Comparison of ENCODE assay signal across 37 cellular contexts in genomic region chr18:78309945-78310344, GRCh38.
"Had no signal": no experiment of that assay in that cellular context is flagged by ENCODE, and none has a peak within 500 bp of the region (broad histone marks: within the 10 kb centered on the region; RNA-seq: fewer than 3 reads in every experiment).

No MANE protein-coding gene starts in this region.

- H3K4me3 ChIP-seq: adrenal gland, body of pancreas, breast epithelium had no signal

- H3K27me3 Mint-ChIP-seq: activated B cell treated with CpG ODN at 0.5 μM for 24 hours; activated CD4-positive, alpha-beta T cell treated with anti-CD3 and anti-CD28 coated beads, Interleukin-2, amount 10 ng/mL, durations not matched to agents 24 days and 14 days; activated CD8-positive, alpha-beta T cell treated with anti-CD3 and anti-CD28 coated beads for 36 hours; activated T-helper 17 cell treated with anti-CD3 and anti-CD28 coated beads, Interleukin-2, amount 50 U/mL, for 72 hours had no signal

- H3K4me1 Mint-ChIP-seq: activated B cell treated with CpG ODN at 0.5 μM for 24 hours; activated CD4-positive, alpha-beta T cell treated with anti-CD3 and anti-CD28 coated beads, Interleukin-2, amount 10 ng/mL, durations not matched to agents 24 days and 14 days; activated naive CD8-positive, alpha-beta T cell treated with anti-CD3 and anti-CD28 coated beads for 36 hours; activated T-helper 17 cell treated with anti-CD3 and anti-CD28 coated beads, Interleukin-2, amount 50 U/mL, for 72 hours; central memory CD8-positive, alpha-beta T cell had no signal

- H3K27me3 ChIP-seq: adrenal gland, body of pancreas, brain microvascular endothelial cell had no signal

- H3K36me3 ChIP-seq: adrenal gland, brain microvascular endothelial cell, breast epithelium had no signal

- H3K9me3 Mint-ChIP-seq: activated CD4-positive, alpha-beta T cell treated with anti-CD3 and anti-CD28 coated beads, Interleukin-2, amount 10 ng/mL, durations not matched to agents 24 days and 14 days; activated CD8-positive, alpha-beta T cell treated with anti-CD3 and anti-CD28 coated beads for 36 hours; activated naive CD4-positive, alpha-beta T cell treated with anti-CD3 and anti-CD28 coated beads for 36 hours; activated naive CD8-positive, alpha-beta T cell treated with anti-CD3 and anti-CD28 coated beads for 36 hours; activated T-helper 1 cell treated with anti-CD3 and anti-CD28 coated beads, Interleukin-12 subunit alpha, Interleukin-12 subunit beta, Interleukin-2, Interleukin-4 antibody, amounts not matched to agents 30 ng/mL and 10 ng/mL and 1 ng/mL, durations not matched to agents 14 hours and 24 hours and 36 hours had no signal

- H3K9me3 ChIP-seq: adrenal gland, body of pancreas, breast epithelium had no signal

- H3K4me3 Mint-ChIP-seq: activated B cell treated with CpG ODN at 0.5 μM for 24 hours; activated CD4-positive, alpha-beta memory T cell treated with anti-CD3 and anti-CD28 coated beads for 36 hours; activated CD4-positive, alpha-beta T cell treated with anti-CD3 and anti-CD28 coated beads, Interleukin-2, amount 10 ng/mL, durations not matched to agents 24 days and 14 days; activated CD8-positive, alpha-beta T cell treated with anti-CD3 and anti-CD28 coated beads for 36 hours; activated naive CD4-positive, alpha-beta T cell treated with anti-CD3 and anti-CD28 coated beads for 36 hours; activated naive CD8-positive, alpha-beta T cell treated with anti-CD3 and anti-CD28 coated beads for 36 hours; activated T-cell treated with anti-CD3 and anti-CD28 coated beads, Interleukin-2, amount 50 U/mL, for 4 hours; activated T-cell treated with anti-CD3 and anti-CD28 coated beads, Interleukin-2, amount 50 U/mL, for 72 hours; activated T-helper 1 cell treated with anti-CD3 and anti-CD28 coated beads, Interleukin-12 subunit alpha, Interleukin-12 subunit beta, Interleukin-2, Interleukin-4 antibody, amounts not matched to agents 30 ng/mL and 10 ng/mL and 1 ng/mL, durations not matched to agents 14 hours and 24 hours and 36 hours; activated T-helper 17 cell treated with anti-CD3 and anti-CD28 coated beads, Interleukin-2, amount 50 U/mL, for 72 hours; central memory CD8-positive, alpha-beta T cell; T-helper 1 cell treated with Interleukin-12 subunit alpha and Interleukin-12 subunit beta and Interleukin-4 antibody, amounts not matched to agents 30 μg/mL and 1 μg/mL, for 36 hours; T-helper 2 cell treated with Interferon-gamma antibody and Interleukin-4, amounts not matched to agents 5 μg/mL and 100 μg/mL, for 36 hours had no signal

- H3K27ac Mint-ChIP-seq: activated B cell treated with CpG ODN at 0.5 μM for 24 hours; activated CD4-positive, alpha-beta memory T cell treated with anti-CD3 and anti-CD28 coated beads for 36 hours; activated CD4-positive, alpha-beta T cell treated with anti-CD3 and anti-CD28 coated beads, Interleukin-2, amount 10 ng/mL, durations not matched to agents 24 days and 14 days; activated CD8-positive, alpha-beta T cell treated with anti-CD3 and anti-CD28 coated beads for 36 hours; activated naive CD4-positive, alpha-beta T cell treated with anti-CD3 and anti-CD28 coated beads for 36 hours; activated naive CD4-positive, alpha-beta T cell treated with anti-CD3 and anti-CD28 coated beads, Interleukin-2, amount 50 U/mL, for 72 hours; activated naive CD8-positive, alpha-beta T cell treated with anti-CD3 and anti-CD28 coated beads for 36 hours; activated T-cell treated with anti-CD3 and anti-CD28 coated beads, Interleukin-2, amount 50 U/mL, for 72 hours; activated T-helper 1 cell treated with anti-CD3 and anti-CD28 coated beads, Interleukin-12 subunit alpha, Interleukin-12 subunit beta, Interleukin-2, Interleukin-4 antibody, amounts not matched to agents 30 ng/mL and 10 ng/mL and 1 ng/mL, durations not matched to agents 14 hours and 24 hours and 36 hours; activated T-helper 17 cell treated with anti-CD3 and anti-CD28 coated beads, Interleukin-2, amount 50 U/mL, for 72 hours; T-helper 1 cell treated with Interleukin-12 subunit alpha and Interleukin-12 subunit beta and Interleukin-4 antibody, amounts not matched to agents 30 μg/mL and 1 μg/mL, for 36 hours; T-helper 2 cell treated with Interferon-gamma antibody and Interleukin-4, amounts not matched to agents 5 μg/mL and 100 μg/mL, for 36 hours had no signal

- H3K4me1 ChIP-seq: adrenal gland, body of pancreas, breast epithelium had no signal

- DNase-seq: activated B cell treated with CpG ODN at 0.5 μM for 24 hours; activated CD4-positive, alpha-beta memory T cell treated with anti-CD3 and anti-CD28 coated beads for 36 hours; activated CD4-positive, alpha-beta T cell treated with anti-CD3 and anti-CD28 coated beads for 4 hours; activated CD4-positive, alpha-beta T cell treated with anti-CD3 and anti-CD28 coated beads, Interleukin-2, amount 10 ng/mL, durations not matched to agents 24 days and 14 days; activated CD4-positive, alpha-beta T cell treated with anti-CD3 and anti-CD28 coated beads, Interleukin-2, amount 50 U/mL, for 1 hour; activated CD4-positive, alpha-beta T cell treated with anti-CD3 and anti-CD28 coated beads, Interleukin-2, amount 50 U/mL, for 4 hours; activated CD4-positive, CD25-positive, alpha-beta regulatory T cell treated with anti-CD3 and anti-CD28 coated beads, Interleukin-2, amount 50 U/mL, for 72 hours; activated CD8-positive, alpha-beta memory T cell treated with anti-CD3 and anti-CD28 coated beads, Interleukin-2, amount 50 U/mL, for 4 hours; activated CD8-positive, alpha-beta T cell treated with anti-CD3 and anti-CD28 coated beads for 36 hours; activated effector memory CD4-positive, alpha-beta T cell treated with anti-CD3 and anti-CD28 coated beads, Interleukin-2, amount 50 U/mL, for 16 hours; activated gamma-delta T cell treated with Interleukin-2 at 50 U/mL for 16 hours; activated naive CD4-positive, alpha-beta T cell; activated naive CD4-positive, alpha-beta T cell treated with anti-CD3 and anti-CD28 coated beads for 36 hours; activated naive CD4-positive, alpha-beta T cell treated with anti-CD3 and anti-CD28 coated beads, Interleukin-2, amount 50 U/mL, for 16 hours; activated naive CD8-positive, alpha-beta T cell treated with anti-CD3 and anti-CD28 coated beads for 36 hours; activated T-cell treated with anti-CD3 and anti-CD28 coated beads for 4 hours; activated T-cell treated with anti-CD3 and anti-CD28 coated beads, Interleukin-2, amount 50 U/mL, for 1 hour; activated T-cell treated with anti-CD3 and anti-CD28 coated beads, Interleukin-2, amount 50 U/mL, for 4 hours; activated T-cell treated with anti-CD3 and anti-CD28 coated beads, Interleukin-2, amount 50 U/mL, for 72 hours; adrenal gland; amniotic stem cell; aorta; body of pancreas; brain microvascular endothelial cell; caudate nucleus; cerebellar nuclear complex; T-helper 1 cell; T-helper 2 cell; T-helper 9 cell had no signal

- H3K36me3 Mint-ChIP-seq: activated CD4-positive, alpha-beta memory T cell treated with anti-CD3 and anti-CD28 coated beads for 36 hours; activated naive CD8-positive, alpha-beta T cell treated with anti-CD3 and anti-CD28 coated beads for 36 hours had no signal

- ATAC-seq: activated CD8-positive, alpha-beta T cell treated with anti-CD3 and anti-CD28 coated beads for 36 hours; activated naive CD4-positive, alpha-beta T cell treated with anti-CD3 and anti-CD28 coated beads, Interleukin-2, amount 50 U/mL, for 72 hours; activated T-cell treated with anti-CD3 and anti-CD28 coated beads, Interleukin-2, amount 50 U/mL, for 4 hours; activated T-cell treated with anti-CD3 and anti-CD28 coated beads, Interleukin-2, amount 50 U/mL, for 72 hours; activated T-helper 17 cell treated with anti-CD3 and anti-CD28 coated beads, Interleukin-2, amount 50 U/mL, for 72 hours; body of pancreas had no signal

- H3K27ac ChIP-seq: adrenal gland, body of pancreas, brain microvascular endothelial cell, breast epithelium, VCaP had no signal
